In genomic region chr9:21244841-21245240, GRCh38 we compare ENCODE assay signal across 24 cellular contexts. TPM values are rescaled to one million over a fixed set of nuclear protein-coding genes. Genes with fewer than 3 reads are reported as not detected.
"Had no signal": no experiment of that assay in that cellular context is flagged by ENCODE, and none has a peak within 500 bp of the region (broad histone marks: within the 10 kb centered on the region; RNA-seq: fewer than 3 reads in every experiment).

No MANE protein-coding gene starts in this region.

- H3K36me3 Mint-ChIP-seq: activated naive CD8-positive, alpha-beta T cell treated with anti-CD3 and anti-CD28 coated beads for 36 hours; naive B cell had no signal

- H3K9me3 Mint-ChIP-seq: activated naive CD8-positive, alpha-beta T cell treated with anti-CD3 and anti-CD28 coated beads for 36 hours had no signal

- ATAC-seq: left lung; sciatic nerve; stimulated activated naive CD8-positive, alpha-beta T cell treated with anti-CD3 and anti-CD28 coated beads, Interleukin-15, Interleukin-2, amounts not matched to agents 100 U/mL and 50 U/mL, for 24 hours had no signal

- FAIRE-seq: endothelial cell of umbilical vein had no signal

- DNase-seq: activated CD4-positive, alpha-beta T cell treated with anti-CD3 and anti-CD28 coated beads, Interleukin-2, amount 50 U/mL, for 1 hour; activated CD8-positive, alpha-beta memory T cell treated with anti-CD3 and anti-CD28 coated beads for 24 hours; activated gamma-delta T cell treated with Interleukin-2 at 50 U/mL for 16 hours; activated naive CD8-positive, alpha-beta T cell treated with anti-CD3 and anti-CD28 coated beads for 36 hours; anterior cingulate cortex; brain microvascular endothelial cell; cortex of kidney; effector CD4-positive, alpha-beta T cell; esophagus squamous epithelium; hippocampal formation; kidney; left lung; mammary epithelial cell; naive B cell; ovary; stimulated activated naive CD8-positive, alpha-beta T cell treated with anti-CD3 and anti-CD28 coated beads, Interleukin-15, Interleukin-2, amounts not matched to agents 100 U/mL and 50 U/mL, for 24 hours; transverse colon had no signal

- H3K27ac Mint-ChIP-seq: activated naive CD8-positive, alpha-beta T cell treated with anti-CD3 and anti-CD28 coated beads for 36 hours had no signal

- H3K4me1 Mint-ChIP-seq: naive B cell had no signal

- H3K4me3 Mint-ChIP-seq: activated naive CD8-positive, alpha-beta T cell treated with anti-CD3 and anti-CD28 coated beads for 36 hours; naive B cell had no signal

RNA-seq across cellular contexts. Expression of gene IFNA14, which starts 5.0 kb away (rescaled TPM):
- total RNA-seq: activated naive CD8-positive, alpha-beta T cell treated with anti-CD3 and anti-CD28 coated beads for 36 hours; endothelial cell of umbilical vein; esophagus squamous epithelium; fibroblast of villous mesenchyme; glomerular endothelial cell; kidney; left lung; mammary epithelial cell; mononuclear cell; ovary; pulmonary artery endothelial cell; sciatic nerve; transverse colon; vagina had no signal
- polyA plus RNA-seq: endothelial cell of umbilical vein, mammary epithelial cell, ovary had no signal

RNA-seq across cellular contexts. Expression of gene IFNA17, which starts 16.8 kb away (rescaled TPM):
- total RNA-seq: activated naive CD8-positive, alpha-beta T cell treated with anti-CD3 and anti-CD28 coated beads for 36 hours; endothelial cell of umbilical vein; esophagus squamous epithelium; fibroblast of villous mesenchyme; glomerular endothelial cell; kidney; left lung; mammary epithelial cell; mononuclear cell; ovary; pulmonary artery endothelial cell; sciatic nerve; transverse colon; vagina had no signal
- polyA plus RNA-seq: endothelial cell of umbilical vein, mammary epithelial cell, ovary had no signal

RNA-seq across cellular contexts. Expression of gene IFNA16, which starts 27.7 kb away (rescaled TPM):
- total RNA-seq: activated naive CD8-positive, alpha-beta T cell treated with anti-CD3 and anti-CD28 coated beads for 36 hours; endothelial cell of umbilical vein; esophagus squamous epithelium; fibroblast of villous mesenchyme; glomerular endothelial cell; kidney; left lung; mammary epithelial cell; mononuclear cell; ovary; pulmonary artery endothelial cell; sciatic nerve; transverse colon; vagina had no signal
- polyA plus RNA-seq: endothelial cell of umbilical vein, mammary epithelial cell, ovary had no signal

RNA-seq across cellular contexts. Expression of gene IFNA10, which starts 37.9 kb away (rescaled TPM):
- total RNA-seq: activated naive CD8-positive, alpha-beta T cell treated with anti-CD3 and anti-CD28 coated beads for 36 hours; endothelial cell of umbilical vein; esophagus squamous epithelium; fibroblast of villous mesenchyme; glomerular endothelial cell; kidney; left lung; mammary epithelial cell; mononuclear cell; ovary; pulmonary artery endothelial cell; sciatic nerve; transverse colon; vagina had no signal
- polyA plus RNA-seq: endothelial cell of umbilical vein, mammary epithelial cell, ovary had no signal

RNA-seq across cellular contexts. Expression of gene IFNA7, which starts 42.8 kb away (rescaled TPM):
- total RNA-seq: activated naive CD8-positive, alpha-beta T cell treated with anti-CD3 and anti-CD28 coated beads for 36 hours; endothelial cell of umbilical vein; esophagus squamous epithelium; fibroblast of villous mesenchyme; glomerular endothelial cell; kidney; left lung; mammary epithelial cell; mononuclear cell; ovary; pulmonary artery endothelial cell; sciatic nerve; transverse colon; vagina had no signal
- polyA plus RNA-seq: endothelial cell of umbilical vein, mammary epithelial cell, ovary had no signal
